In genomic region chr13:50345804-50346203, GRCh38 we compare ENCODE assay signal across 28 cellular contexts.
"Had no signal": no experiment of that assay in that cellular context is flagged by ENCODE, and none has a peak within 500 bp of the region (broad histone marks: within the 10 kb centered on the region; RNA-seq: fewer than 3 reads in every experiment).

No MANE protein-coding gene starts in this region.

- H3K9me3 ChIP-seq: stomach, suprapubic skin, testis, thoracic aorta, thyroid gland, tibial artery, tibial nerve, transverse colon, upper lobe of left lung, upper lobe of right lung, uterus, vagina had no signal

- H3K4me3 ChIP-seq: stomach, suprapubic skin, testis, thoracic aorta, thyroid gland, tibial artery, tibial nerve, transverse colon, upper lobe of left lung, upper lobe of right lung, uterus, vagina had no signal

- H3K27ac ChIP-seq: stomach, suprapubic skin, testis, thoracic aorta, thyroid gland, tibial artery, tibial nerve, transverse colon, upper lobe of left lung, upper lobe of right lung, uterus, vagina had no signal

- H3K4me1 ChIP-seq: stomach, suprapubic skin, tibial artery, tibial nerve, upper lobe of left lung, upper lobe of right lung, uterus, vagina had no signal

- H3K27me3 ChIP-seq: stomach, suprapubic skin, testis, thyroid gland, tibial artery, tibial nerve, transverse colon, upper lobe of left lung, upper lobe of right lung, uterus, vagina had no signal

- H3K4me3 Mint-ChIP-seq: stimulated activated effector memory CD8-positive, alpha-beta T cell treated with anti-CD3 and anti-CD28 coated beads, Interleukin-12 subunit alpha, Interleukin-12 subunit beta, amount 100 ng/mL, for 72 hours; stimulated activated memory B cell treated with anti-CD40 and anti-IgM and Interleukin-4, amounts not matched to agents 10 μg/mL and 1 μg/mL and 100 μg/mL, for 72 hours; stimulated activated naive B cell treated with anti-CD40 and anti-IgM and Interleukin-4, amounts not matched to agents 10 μg/mL and 1 μg/mL and 100 μg/mL, for 72 hours; stimulated activated naive CD8-positive, alpha-beta T cell treated with anti-CD3 and anti-CD28 coated beads, Interleukin-15, amount 100 ng/mL, for 72 hours; stimulated activated naive CD8-positive, alpha-beta T cell treated with anti-CD3 and anti-CD28 coated beads, Interleukin-15, Interleukin-2, amounts not matched to agents 100 ng/mL and 50 ng/mL, for 24 hours; type B pancreatic cell had no signal

- H3K4me1 Mint-ChIP-seq: stimulated activated naive CD8-positive, alpha-beta T cell treated with anti-CD3 and anti-CD28 coated beads, Interleukin-15, amount 100 ng/mL, for 72 hours had no signal

- DNase-seq: stimulated activated CD4-positive, alpha-beta T cell treated with anti-CD3 and anti-CD28 coated beads, Interleukin-2, amount 100 ng/mL, for 48 hours; stimulated activated CD4-positive, alpha-beta T cell treated with anti-CD3 and anti-CD28 coated beads, Interleukin-4, amount 100 ng/mL, for 1 hour; stimulated activated CD4-positive, alpha-beta T cell treated with anti-CD3 and anti-CD28 coated beads, Interleukin-4, amount 100 ng/mL, for 24 hours; stimulated activated CD4-positive, alpha-beta T cell treated with anti-CD3 and anti-CD28 coated beads, Interleukin-4, amount 100 ng/mL, for 4 hours; stimulated activated CD8-positive, alpha-beta memory T cell treated with anti-CD3 and anti-CD28 coated beads, Interleukin-4, amount 100 ng/mL, for 48 hours; stimulated activated naive B cell treated with anti-CD40 and anti-IgM and Interleukin-4, amounts not matched to agents 10 μg/mL and 1 μg/mL and 100 μg/mL, for 72 hours; stimulated activated naive CD4-positive, alpha-beta T cell; stimulated activated naive CD4-positive, alpha-beta T cell treated with Interleukin-2 at 50 U/mL for 16 hours; stimulated activated naive CD8-positive, alpha-beta T cell treated with anti-CD3 and anti-CD28 coated beads, Interleukin-15, amount 100 ng/mL, for 72 hours; stimulated activated naive CD8-positive, alpha-beta T cell treated with anti-CD3 and anti-CD28 coated beads, Interleukin-15, Interleukin-2, amounts not matched to agents 100 U/mL and 50 U/mL, for 24 hours; stomach; substantia nigra; testis; thyroid gland; tibial artery; transverse colon; trophoblast cell; upper lobe of left lung; upper lobe of right lung; uterus had no signal

- H3K27ac Mint-ChIP-seq: stimulated activated effector memory CD8-positive, alpha-beta T cell treated with anti-CD3 and anti-CD28 coated beads, Interleukin-12 subunit alpha, Interleukin-12 subunit beta, amount 100 ng/mL, for 72 hours; stimulated activated memory B cell treated with anti-CD40 and anti-IgM and Interleukin-4, amounts not matched to agents 10 μg/mL and 1 μg/mL and 100 μg/mL, for 72 hours; stimulated activated naive B cell treated with anti-CD40 and anti-IgM and Interleukin-4, amounts not matched to agents 10 μg/mL and 1 μg/mL and 100 μg/mL, for 72 hours; stimulated activated naive CD8-positive, alpha-beta T cell treated with anti-CD3 and anti-CD28 coated beads, Interleukin-15, amount 100 ng/mL, for 72 hours; stimulated activated naive CD8-positive, alpha-beta T cell treated with anti-CD3 and anti-CD28 coated beads, Interleukin-15, Interleukin-2, amounts not matched to agents 100 ng/mL and 50 ng/mL, for 24 hours; type B pancreatic cell had no signal

- H3K36me3 ChIP-seq: stomach, suprapubic skin, thoracic aorta, thyroid gland, tibial artery, tibial nerve, transverse colon, upper lobe of left lung, upper lobe of right lung, uterus, vagina had no signal

- ATAC-seq: stimulated activated effector memory CD8-positive, alpha-beta T cell treated with anti-CD3 and anti-CD28 coated beads, Interleukin-12 subunit alpha, Interleukin-12 subunit beta, amount 100 ng/mL, for 72 hours; stimulated activated memory B cell treated with anti-CD40 and anti-IgM and Interleukin-4, amounts not matched to agents 10 μg/mL and 1 μg/mL and 100 μg/mL, for 72 hours; stimulated activated naive B cell treated with anti-CD40 and anti-IgM and Interleukin-4, amounts not matched to agents 10 μg/mL and 1 μg/mL and 100 μg/mL, for 72 hours; stimulated activated naive CD8-positive, alpha-beta T cell treated with anti-CD3 and anti-CD28 coated beads, Interleukin-15, amount 100 ng/mL, for 72 hours; stimulated activated naive CD8-positive, alpha-beta T cell treated with anti-CD3 and anti-CD28 coated beads, Interleukin-15, Interleukin-2, amounts not matched to agents 100 U/mL and 50 U/mL, for 24 hours; upper lobe of right lung had no signal

- H3K36me3 Mint-ChIP-seq: stimulated activated effector memory CD8-positive, alpha-beta T cell treated with anti-CD3 and anti-CD28 coated beads, Interleukin-12 subunit alpha, Interleukin-12 subunit beta, amount 100 ng/mL, for 72 hours; type B pancreatic cell had no signal
